ENCODE assay signal across 2 cellular contexts in the genomic region with DNA sequence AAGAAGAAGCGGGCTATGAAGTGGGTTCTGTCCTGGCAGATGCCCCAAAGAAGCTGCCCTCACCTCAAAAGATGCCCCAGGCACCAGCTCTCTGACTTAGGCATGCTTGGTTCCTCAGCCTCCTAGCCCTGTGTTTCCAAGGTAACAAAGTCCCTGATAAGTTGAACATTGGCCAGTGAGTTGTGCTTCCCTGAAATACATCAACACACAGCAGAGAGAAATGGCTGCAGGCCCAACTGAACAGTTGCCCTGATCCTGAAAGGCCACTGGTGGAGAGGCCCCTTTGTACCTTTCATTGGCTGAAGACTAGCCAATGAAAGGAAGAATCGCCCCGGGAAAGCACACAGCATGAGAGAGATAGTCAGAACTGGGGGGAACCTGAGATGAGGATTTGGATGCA.
TF ChIP-seq lines count a peak whose summit lies in the region.

No MANE protein-coding gene starts in this region.

TF ChIP-seq in K562, 482 proteins besides CTCF, POLR2A, EP300 and RAD21:
- TF ChIP-seq RUNX1 (IDR thresholded peaks at IDR 0.05; ENCODE audit: low read depth) (no peak), ZNF133 (CRISPR knock-in tag; IDR thresholded peaks at IDR 0.05) (no peak), CREBBP (IDR thresholded peaks at IDR 0.05; ENCODE audit: low read depth, low read length) (no peak), ZNF239 (CRISPR knock-in tag; IDR thresholded peaks at IDR 0.05) (peak; percentile 22; the same call in 1 of the 2 replicates)

TF ChIP-seq in H1, 55 proteins besides CTCF, POLR2A, EP300 and RAD21:
- TF ChIP-seq NRF1 (IDR thresholded peaks at IDR 0.05; ENCODE audit: low read depth, low read length) (no peak), CHD1 (IDR thresholded peaks at IDR 0.05; ENCODE audit: low read depth, low read length) (no peak), TBP (IDR thresholded peaks at IDR 0.05; ENCODE audit: low read depth, low read length) (no peak), SIRT6 (IDR thresholded peaks at IDR 0.05; ENCODE audit: low read length) (no peak), POU5F1 (IDR thresholded peaks at IDR 0.05; ENCODE audit: low read depth, low read length) (no peak), CREB1 (IDR thresholded peaks at IDR 0.05) (no peak), TCF12 (IDR thresholded peaks at IDR 0.05; ENCODE audit: low read depth, low read length) (no peak), TAF1 (IDR thresholded peaks at IDR 0.05; ENCODE audit: low read depth, low read length) (no peak), FOSL1 (IDR thresholded peaks at IDR 0.05; ENCODE audit: insufficient read depth, low read depth, low read length) (no peak), HDAC2 (IDR thresholded peaks at IDR 0.05; ENCODE audit: borderline replicate concordance in 1 of 2, low read depth in 2 of 2, low read length in 2 of 2) (no peak), JUND (IDR thresholded peaks at IDR 0.05; ENCODE audit: low read length) (no peak), BCL11A (IDR thresholded peaks at IDR 0.05; ENCODE audit: low read depth in 2 of 2, low read length in 2 of 2) (no peak), HDAC6 (IDR thresholded peaks at IDR 0.05; ENCODE audit: low read depth, low read length) (no peak), SP2 (IDR thresholded peaks at IDR 0.05; ENCODE audit: low read length) (no peak), RFX5 (IDR thresholded peaks at IDR 0.05; ENCODE audit: borderline replicate concordance, low read depth, low read length) (no peak), YY1 (IDR thresholded peaks at IDR 0.05; ENCODE audit: low read depth, low read length) (no peak), EGR1 (IDR thresholded peaks at IDR 0.05; ENCODE audit: borderline replicate concordance, low read depth, low read length) (no peak)
- TF ChIP-seq, protein P1, sequence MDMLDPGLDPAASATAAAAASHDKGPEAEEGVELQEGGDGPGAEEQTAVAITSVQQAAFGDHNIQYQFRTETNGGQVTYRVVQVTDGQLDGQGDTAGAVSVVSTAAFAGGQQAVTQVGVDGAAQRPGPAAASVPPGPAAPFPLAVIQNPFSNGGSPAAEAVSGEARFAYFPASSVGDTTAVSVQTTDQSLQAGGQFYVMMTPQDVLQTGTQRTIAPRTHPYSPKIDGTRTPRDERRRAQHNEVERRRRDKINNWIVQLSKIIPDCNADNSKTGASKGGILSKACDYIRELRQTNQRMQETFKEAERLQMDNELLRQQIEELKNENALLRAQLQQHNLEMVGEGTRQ (IDR thresholded peaks at IDR 0.05; ENCODE audit: low read length): no peak
- TF ChIP-seq, protein P2, sequence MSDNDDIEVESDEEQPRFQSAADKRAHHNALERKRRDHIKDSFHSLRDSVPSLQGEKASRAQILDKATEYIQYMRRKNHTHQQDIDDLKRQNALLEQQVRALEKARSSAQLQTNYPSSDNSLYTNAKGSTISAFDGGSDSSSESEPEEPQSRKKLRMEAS (IDR thresholded peaks at IDR 0.05): no peak
